ENCODE assay signal across 30 cellular contexts in the genomic region with DNA sequence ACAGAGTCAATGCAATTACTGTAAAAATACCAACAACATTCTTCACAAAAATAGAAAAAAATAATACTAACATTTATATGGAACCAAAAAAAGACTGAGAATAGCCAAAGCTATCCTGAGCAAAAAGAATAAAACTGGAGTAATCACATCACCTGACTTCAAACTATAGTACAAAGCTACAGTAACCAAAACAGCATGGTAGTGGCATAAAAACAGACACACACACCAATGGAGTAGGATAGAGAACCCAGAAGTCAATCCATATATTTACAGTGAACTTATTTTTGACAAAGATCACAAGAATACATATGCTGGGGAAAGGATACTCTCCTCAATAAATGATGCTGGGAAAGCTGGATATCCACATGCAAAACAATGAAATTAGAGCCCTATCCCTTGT.
"Had no signal": no experiment of that assay in that cellular context is flagged by ENCODE, and none has a peak within 500 bp of the region (broad histone marks: within the 10 kb centered on the region; RNA-seq: fewer than 3 reads in every experiment).

No MANE protein-coding gene starts in this region.

- DNase-seq: activated B cell treated with CpG ODN at 0.5 μM for 24 hours; activated CD4-positive, alpha-beta memory T cell treated with anti-CD3 and anti-CD28 coated beads, Interleukin-2, amount 10 ng/mL, durations not matched to agents 7 days and 5 days; activated CD4-positive, alpha-beta T cell treated with anti-CD3 and anti-CD28 coated beads for 48 hours; activated CD4-positive, alpha-beta T cell treated with anti-CD3 and anti-CD28 coated beads, Interleukin-2, amount 10 ng/mL, durations not matched to agents 7 days and 5 days; activated CD4-positive, alpha-beta T cell treated with anti-CD3 and anti-CD28 coated beads, Interleukin-2, amount 50 U/mL, for 48 hours; activated CD4-positive, CD25-positive, alpha-beta regulatory T cell treated with anti-CD3 and anti-CD28 coated beads, Interleukin-2, amount 50 U/mL, for 72 hours; activated CD8-positive, alpha-beta memory T cell treated with anti-CD3 and anti-CD28 coated beads for 24 hours; activated CD8-positive, alpha-beta memory T cell treated with anti-CD3 and anti-CD28 coated beads, Interleukin-2, amount 10 ng/mL, durations not matched to agents 7 days and 5 days; activated CD8-positive, alpha-beta memory T cell treated with anti-CD3 and anti-CD28 coated beads, Interleukin-2, amount 50 U/mL, for 48 hours; activated CD8-positive, alpha-beta T cell treated with anti-CD3 and anti-CD28 coated beads, Interleukin-2, amount 10 ng/mL, durations not matched to agents 7 days and 5 days; activated effector memory CD4-positive, alpha-beta T cell treated with Interleukin-2 at 50 U/mL for 16 hours; activated gamma-delta T cell; activated naive CD4-positive, alpha-beta T cell treated with anti-CD3 and anti-CD28 coated beads, Interleukin-2, amount 10 ng/mL, durations not matched to agents 7 days and 5 days; activated naive CD4-positive, alpha-beta T cell treated with Interleukin-2 at 50 U/mL for 16 hours; activated naive CD8-positive, alpha-beta T cell treated with anti-CD3 and anti-CD28 coated beads for 36 hours; activated T-cell treated with anti-CD3 and anti-CD28 coated beads, Interleukin-2, amount 50 U/mL, for 24 hours; activated T-cell treated with anti-CD3 and anti-CD28 coated beads, Interleukin-2, amount 50 U/mL, for 48 hours; amygdala; anterior cingulate cortex; caudate nucleus; cerebellar nuclear complex; T-helper 1 cell; T-helper 2 cell; T-helper 9 cell had no signal

- H3K36me3 ChIP-seq: cardiac muscle cell had no signal

- H3K27me3 ChIP-seq: ascending aorta, cardiac muscle cell had no signal

- H3K4me1 ChIP-seq: ascending aorta had no signal

- FAIRE-seq: bronchial epithelial cell, TTC549 had no signal

- H3K27ac ChIP-seq: ascending aorta, cardiac muscle cell, VCaP had no signal

- ATAC-seq: activated CD8-positive, alpha-beta memory T cell treated with anti-CD3 and anti-CD28 coated beads, Interleukin-2, amount 10 ng/mL, durations not matched to agents 7 days and 5 days; activated CD8-positive, alpha-beta T cell treated with anti-CD3 and anti-CD28 coated beads, Interleukin-2, amount 10 ng/mL, durations not matched to agents 7 days and 5 days; activated naive CD4-positive, alpha-beta T cell treated with anti-CD3 and anti-CD28 coated beads, Interleukin-2, amount 50 U/mL, for 72 hours had no signal

- H3K4me3 ChIP-seq: ascending aorta, cardiac muscle cell had no signal
